ENCODE assay signal across 21 cellular contexts in the genomic region with DNA sequence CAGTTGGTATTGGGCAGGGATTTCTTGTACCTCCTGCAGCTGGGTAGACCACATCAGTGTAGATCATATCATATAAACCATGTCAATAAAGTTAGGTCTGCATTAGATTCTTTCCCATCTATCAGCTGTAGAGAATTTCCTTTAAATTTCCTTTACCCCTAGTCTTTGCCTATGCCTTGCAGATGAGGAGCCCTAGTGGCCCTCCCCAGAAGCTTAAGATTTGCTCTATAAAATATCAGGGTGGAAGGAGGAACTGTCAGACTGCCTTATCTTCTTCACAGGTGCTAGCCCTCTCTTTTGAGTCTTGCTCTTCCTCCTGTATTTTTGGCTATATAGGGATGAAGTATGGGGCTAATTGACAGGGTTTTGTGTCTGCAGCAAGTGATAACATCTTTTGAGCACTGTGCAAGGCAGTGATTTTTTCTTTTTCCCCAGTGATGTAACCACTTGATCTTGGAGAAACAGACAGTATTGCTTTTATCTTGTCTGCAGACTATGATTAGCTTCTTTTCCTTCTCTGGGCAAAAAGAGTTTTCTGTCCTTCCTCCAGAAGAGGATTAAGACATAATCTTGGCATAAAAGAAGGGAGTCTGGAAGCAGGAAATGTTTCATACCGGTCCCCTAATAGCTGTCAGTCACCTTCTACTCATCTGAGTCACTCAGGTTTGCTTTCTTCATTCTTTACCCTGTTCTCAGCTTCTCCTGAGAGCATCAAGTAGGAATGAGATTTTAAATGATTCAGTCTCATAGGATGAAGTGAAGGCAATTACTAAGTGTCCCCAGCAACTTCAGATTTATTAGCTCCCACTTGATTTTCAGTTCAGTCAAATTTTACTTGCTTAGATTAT.
DNase-seq lines count a peak whose midpoint lies in the region; ATAC-seq and TF ChIP-seq lines count a peak whose summit lies in the region.
"Had no signal": no experiment of that assay in that cellular context is flagged by ENCODE, and none has a peak within 500 bp of the region (broad histone marks: within the 10 kb centered on the region; RNA-seq: fewer than 3 reads in every experiment).

No MANE protein-coding gene starts in this region.

- no peaks in the 10 kb centered on the region for H3K4me1 ChIP-seq in H9 (ENCODE audit: insufficient read depth, low read length)
- H3K4me1 ChIP-seq in RWPE2 (ENCODE audit: insufficient read depth, poor library complexity, severe bottlenecking), result no peaks in the 10 kb centered on the region
- H3K4me1 ChIP-seq in trophoblast cell (ENCODE audit: control insufficient read depth in 1 of 2, insufficient read depth in 2 of 2, low read length in 2 of 2), result peaks cover 0 to 1% of the 10 kb centered on the region in 2 experiments

- H3K79me2 ChIP-seq in H9 (ENCODE audit: insufficient read depth, low read length), result no peaks in the 10 kb centered on the region
- no peaks in the 10 kb centered on the region for H3K79me2 ChIP-seq in trophoblast cell (ENCODE audit: control insufficient read depth, insufficient read depth, low read length, poor library complexity)

- no peak for DNase-seq in H9
- DNase-seq in RWPE2 (ENCODE audit: low spot score), result no peak
- peak; percentile 57 for DNase-seq in islet precursor cell
- DNase-seq in trophoblast cell, result no peak
- no peak for DNase-seq in CD1c-positive myeloid dendritic cell (ENCODE audit: extremely low spot score)
- DNase-seq in NCI-H1436 (lab: John Stamatoyannopoulos, UW), result no peak
- DNase-seq: CD4-positive, alpha-beta T cell; Kasumi-1; MM.1S; NCI-H1105; NCI-H1694 treated with DMSO at 0.1 percent for 48 hours; NCI-H510A; NCI-H774; T-helper 1 cell had no signal

- no peaks in the 10 kb centered on the region for H3K23me2 ChIP-seq in H9 (ENCODE audit: insufficient read length, low read depth, low read length, poor library complexity, severe bottlenecking)

- no peak overlapping the region for H2BK20ac ChIP-seq in H9 (ENCODE audit: low read depth, low read length, poor library complexity, severe bottlenecking)

- no peak overlapping the region for H2AFZ ChIP-seq in H9 (ENCODE audit: low read length)
- no peak overlapping the region for H2AFZ ChIP-seq in trophoblast cell (ENCODE audit: insufficient read depth, low read length, poor library complexity)

- no peak overlapping the region for H3K4me2 ChIP-seq in H9 (ENCODE audit: insufficient read depth, insufficient read length, low read length)
- peak overlapping the region; percentile 25 for H3K4me2 ChIP-seq in trophoblast cell (ENCODE audit: low read length)

- peak; percentile 40; the same call in 1 of the 3 replicates for ATAC-seq in RWPE2 (ENCODE audit: low read depth)
- ATAC-seq in HG02870 (IDR thresholded peaks at IDR 0.05; ENCODE audit: unreplicated experiment), result no peak
- ATAC-seq: HCT116, Panc1, Right ventricle myocardium inferior had no signal

- H2BK12ac ChIP-seq in H9 (ENCODE audit: insufficient read length, low read depth, low read length) (peak overlapping the region; percentile 45), trophoblast cell (ENCODE audit: low read length) (no peak overlapping the region)

- no peaks in the 10 kb centered on the region for H3K27me3 Mint-ChIP-seq in H9 (ENCODE audit: low read depth)
- H3K27me3 Mint-ChIP-seq: B cell; CD4-positive, alpha-beta T cell; IgD-negative memory B cell had no signal

- no peak overlapping the region for H3K56ac ChIP-seq in H9 (ENCODE audit: insufficient read length, low read depth, low read length)

- H3K9me3 Mint-ChIP-seq in H9, result no peaks in the 10 kb centered on the region

- WGBS in H9 (ENCODE audit: extremely low coverage, insufficient read length, low lambda C conversion rate), result no CpG with 5 or more reads among the region's 1 CpG
- WGBS in trophoblast cell (ENCODE audit: extremely low coverage, insufficient coverage, insufficient read length), result no CpG with 5 or more reads among the region's 1 CpG

- H3K4ac ChIP-seq in H9 (ENCODE audit: low read depth, low read length) (no peak overlapping the region), trophoblast cell (ENCODE audit: low read depth, low read length) (no peak overlapping the region)

- H4K91ac ChIP-seq in H9 (ENCODE audit: insufficient read length, low read depth, low read length), result no peak overlapping the region
- H4K91ac ChIP-seq in trophoblast cell (ENCODE audit: low read depth, low read length), result no peak overlapping the region

- H3K9me3 ChIP-seq in H9 (ENCODE audit: control insufficient read depth, low read depth, low read length), result no peaks in the 10 kb centered on the region
- no peaks in the 10 kb centered on the region for H3K9me3 ChIP-seq in RWPE2 (ENCODE audit: severe bottlenecking)
- no peaks in the 10 kb centered on the region for H3K9me3 ChIP-seq in trophoblast cell (ENCODE audit: insufficient read depth, low read depth, low read length)

- H4K5ac ChIP-seq in H9 (ENCODE audit: insufficient read length, low read depth, low read length), result no peak overlapping the region

- H3K9ac ChIP-seq in H9 (ENCODE audit: extremely low read depth, insufficient read length, low read length) (no peak overlapping the region), trophoblast cell (ENCODE audit: low read length) (no peak overlapping the region)

- H3K79me1 ChIP-seq in H9 (ENCODE audit: insufficient read depth, low read depth, low read length, poor library complexity, severe bottlenecking) (no peaks in the 10 kb centered on the region), trophoblast cell (ENCODE audit: low read length) (no peaks in the 10 kb centered on the region)

- H3K18ac ChIP-seq in H9 (ENCODE audit: insufficient read length, low read depth, low read length), result no peak overlapping the region
- no peak overlapping the region for H3K18ac ChIP-seq in trophoblast cell (ENCODE audit: low read length)

- peak overlapping the region in 1 of 3 experiments; percentile 63; a peak in 4 of 7 replicates for H3K27ac Mint-ChIP-seq in H9
- H3K27ac Mint-ChIP-seq: B cell; CD4-positive, alpha-beta T cell; IgD-negative memory B cell had no signal

- no peaks in the 10 kb centered on the region for H3K27me3 ChIP-seq in H9 (ENCODE audit: insufficient read depth, low read length)
- no peaks in the 10 kb centered on the region for H3K27me3 ChIP-seq in RWPE2 (ENCODE audit: insufficient read depth, poor library complexity, severe bottlenecking)
- no peaks in the 10 kb centered on the region for H3K27me3 ChIP-seq in trophoblast cell (ENCODE audit: insufficient read depth, low read length)

- no peak overlapping the region for H3K4me3 Mint-ChIP-seq in H9
- H3K4me3 Mint-ChIP-seq: B cell; CD4-positive, alpha-beta T cell; IgD-negative memory B cell had no signal

- no peak overlapping the region for H2BK5ac ChIP-seq in H9 (ENCODE audit: insufficient read length, low read length)
- H2BK5ac ChIP-seq in trophoblast cell (ENCODE audit: low read depth, low read length, poor library complexity), result no peak overlapping the region

- H4K12ac ChIP-seq in trophoblast cell (ENCODE audit: low read depth, low read length), result no peak overlapping the region

- TF ChIP-seq CTCF in H9 (conservative IDR thresholded peaks at IDR 0.05) (no peak), RWPE2 (IDR thresholded peaks at IDR 0.05; ENCODE audit: poor library complexity, severe bottlenecking) (no peak)

- H3K4me1 Mint-ChIP-seq in H9, result peaks cover 13 to 16% of the 10 kb centered on the region in 2 experiments
- H3K4me1 Mint-ChIP-seq: B cell had no signal

- no peaks in the 10 kb centered on the region for H4K20me1 ChIP-seq in H9 (ENCODE audit: control insufficient read depth, insufficient read depth, insufficient read length)

- no peak overlapping the region for H2BK120ac ChIP-seq in H9 (ENCODE audit: low read depth, low read length, poor library complexity, severe bottlenecking)
- H2BK120ac ChIP-seq in trophoblast cell (ENCODE audit: insufficient read depth, low read length, poor library complexity), result no peak overlapping the region

- H3K23ac ChIP-seq in H9 (ENCODE audit: insufficient read length, low read depth, low read length), result no peak overlapping the region
- no peak overlapping the region for H3K23ac ChIP-seq in trophoblast cell (ENCODE audit: low read length)

- no peaks in the 10 kb centered on the region for H3K36me3 Mint-ChIP-seq in H9 (ENCODE audit: insufficient read depth in 1 of 3, low read depth in 3 of 3)
- H3K36me3 Mint-ChIP-seq: IgD-negative memory B cell had no signal

- H2BK15ac ChIP-seq in H9 (ENCODE audit: low read depth, low read length), result no peak overlapping the region

- H3T11ph ChIP-seq in H9 (ENCODE audit: low read length), result no peak overlapping the region

- H4K8ac ChIP-seq in H9 (replicated peaks; ENCODE audit: insufficient read length, low read depth, low read length), result no peak overlapping the region
- no peak overlapping the region for H4K8ac ChIP-seq in trophoblast cell (ENCODE audit: low read depth, low read length)

- H3K36me3 ChIP-seq in RWPE2 (ENCODE audit: low read depth) (no peaks in the 10 kb centered on the region), trophoblast cell (ENCODE audit: control insufficient read depth in 1 of 2, insufficient read depth in 2 of 2, low read length in 2 of 2) (no peaks in the 10 kb centered on the region)

- H3K27ac ChIP-seq in H9 (ENCODE audit: insufficient read length, low read depth, low read length), result no peak overlapping the region
- H3K27ac ChIP-seq in RWPE2 (ENCODE audit: poor library complexity, severe bottlenecking), result no peak overlapping the region
- peak overlapping the region; percentile 66 for H3K27ac ChIP-seq in trophoblast cell (ENCODE audit: low read depth, low read length)
- H3K27ac ChIP-seq: SK-N-MC had no signal

- H2AK5ac ChIP-seq in H9 (ENCODE audit: insufficient read length, low read length) (no peak overlapping the region), trophoblast cell (ENCODE audit: low read length) (no peak overlapping the region)

- H3K14ac ChIP-seq in H9 (ENCODE audit: insufficient read depth, low read length), result no peak overlapping the region; the same call in 1 of the 2 replicates
- H3K14ac ChIP-seq in trophoblast cell (ENCODE audit: low read length), result no peak overlapping the region

- H3K4me3 ChIP-seq in RWPE2 (ENCODE audit: severe bottlenecking) (no peak overlapping the region), trophoblast cell (ENCODE audit: low read depth, low read length) (no peak overlapping the region)
- H3K4me3 ChIP-seq: SK-N-MC had no signal
